ENCODE assay signal across 1 cellular context in the genomic region with DNA sequence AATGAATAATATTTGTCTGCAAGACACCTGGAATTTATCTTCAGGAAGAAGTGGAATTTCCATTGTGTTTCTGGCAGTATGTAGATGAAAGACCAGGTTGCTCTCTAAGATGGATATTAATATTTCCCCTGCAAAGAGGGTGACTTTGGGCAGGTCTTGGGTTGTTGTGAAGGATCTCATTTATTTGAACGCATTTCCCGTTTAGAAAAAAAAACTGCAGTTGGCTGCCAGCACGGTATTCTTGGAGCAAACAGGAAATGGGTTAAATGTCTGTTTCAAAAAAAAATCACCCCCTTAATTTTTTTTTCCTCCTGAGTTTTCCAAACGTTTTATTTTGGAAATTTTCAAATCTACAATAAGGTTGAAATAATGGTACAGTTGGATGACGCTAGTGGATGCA.
TF ChIP-seq lines count a peak whose summit lies in the region.

No MANE protein-coding gene starts in this region.

TF ChIP-seq in SK-N-SH treated with all-trans-retinoic acid at 6 μM for 48 hours, 23 proteins besides CTCF, POLR2A, EP300 and RAD21 (continued from another document):
- TF ChIP-seq, protein P1, sequence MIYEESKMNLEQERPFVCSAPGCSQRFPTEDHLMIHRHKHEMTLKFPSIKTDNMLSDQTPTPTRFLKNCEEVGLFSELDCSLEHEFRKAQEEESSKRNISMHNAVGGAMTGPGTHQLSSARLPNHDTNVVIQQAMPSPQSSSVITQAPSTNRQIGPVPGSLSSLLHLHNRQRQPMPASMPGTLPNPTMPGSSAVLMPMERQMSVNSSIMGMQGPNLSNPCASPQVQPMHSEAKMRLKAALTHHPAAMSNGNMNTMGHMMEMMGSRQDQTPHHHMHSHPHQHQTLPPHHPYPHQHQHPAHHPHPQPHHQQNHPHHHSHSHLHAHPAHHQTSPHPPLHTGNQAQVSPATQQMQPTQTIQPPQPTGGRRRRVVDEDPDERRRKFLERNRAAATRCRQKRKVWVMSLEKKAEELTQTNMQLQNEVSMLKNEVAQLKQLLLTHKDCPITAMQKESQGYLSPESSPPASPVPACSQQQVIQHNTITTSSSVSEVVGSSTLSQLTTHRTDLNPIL (CRISPR knock-in tag; IDR thresholded peaks at IDR 0.05; ENCODE audit: low read depth): no peak
- TF ChIP-seq OSR1 (CRISPR knock-in tag; IDR thresholded peaks at IDR 0.05) (no peak), ZFP3 (CRISPR knock-in tag; IDR thresholded peaks at IDR 0.05) (no peak), ZNF565 (CRISPR knock-in tag; conservative IDR thresholded peaks at IDR 0.05; ENCODE audit: low read depth) (no peak), ZFP30 (CRISPR knock-in tag; IDR thresholded peaks at IDR 0.05) (no peak), RARB (CRISPR knock-in tag; IDR thresholded peaks at IDR 0.05) (no peak)
- TF ChIP-seq, protein P2, sequence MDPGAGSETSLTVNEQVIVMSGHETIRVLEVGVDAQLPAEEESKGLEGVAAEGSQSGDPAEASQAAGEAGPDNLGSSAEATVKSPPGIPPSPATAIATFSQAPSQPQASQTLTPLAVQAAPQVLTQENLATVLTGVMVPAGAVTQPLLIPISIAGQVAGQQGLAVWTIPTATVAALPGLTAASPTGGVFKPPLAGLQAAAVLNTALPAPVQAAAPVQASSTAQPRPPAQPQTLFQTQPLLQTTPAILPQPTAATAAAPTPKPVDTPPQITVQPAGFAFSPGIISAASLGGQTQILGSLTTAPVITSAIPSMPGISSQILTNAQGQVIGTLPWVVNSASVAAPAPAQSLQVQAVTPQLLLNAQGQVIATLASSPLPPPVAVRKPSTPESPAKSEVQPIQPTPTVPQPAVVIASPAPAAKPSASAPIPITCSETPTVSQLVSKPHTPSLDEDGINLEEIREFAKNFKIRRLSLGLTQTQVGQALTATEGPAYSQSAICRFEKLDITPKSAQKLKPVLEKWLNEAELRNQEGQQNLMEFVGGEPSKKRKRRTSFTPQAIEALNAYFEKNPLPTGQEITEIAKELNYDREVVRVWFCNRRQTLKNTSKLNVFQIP (CRISPR knock-in tag; IDR thresholded peaks at IDR 0.05; ENCODE audit: borderline replicate concordance, low read depth): no peak
